ENCODE assay signal across 1 cellular context in genomic region chr13:30346159-30346788, GRCh38.
TF ChIP-seq lines count a peak whose summit lies in the region.

No MANE protein-coding gene starts in this region.

TF ChIP-seq in GM23338, 12 proteins besides CTCF, POLR2A, EP300 and RAD21 (continued from another document):
- TF ChIP-seq ETS1 (IDR thresholded peaks at IDR 0.05) (no peak), NANOG (IDR thresholded peaks at IDR 0.05; ENCODE audit: borderline replicate concordance) (no peak)
TF ChIP-seq in GM23338: peak in this region for 0.
